In the genomic region with DNA sequence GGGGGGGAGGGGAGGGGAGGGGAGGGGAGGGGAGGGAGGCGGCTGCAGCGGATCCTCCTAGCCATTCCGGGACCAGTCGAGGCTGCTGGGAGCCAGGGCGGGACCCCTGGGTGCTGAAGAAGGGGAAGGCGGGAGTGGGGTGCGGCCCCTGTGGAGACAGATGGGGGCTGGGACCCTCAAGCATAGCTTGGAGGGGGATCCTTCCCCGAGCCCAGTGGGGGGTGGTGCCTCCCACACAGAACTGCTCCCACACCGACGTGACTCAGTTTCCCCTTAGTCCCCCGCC, we compare ENCODE assay signal across 8 cellular contexts. TPM values are rescaled to one million over a fixed set of nuclear protein-coding genes. Genes with fewer than 3 reads are reported as not detected.
DNase-seq lines count a peak whose midpoint lies in the region; ATAC-seq and TF ChIP-seq lines count a peak whose summit lies in the region.

No MANE protein-coding gene starts in this region.

- no peak for TF ChIP-seq POLR2A in heart left ventricle (IDR thresholded peaks at IDR 0.05)
- no peak for TF ChIP-seq POLR2A in vagina (IDR thresholded peaks at IDR 0.05)

- H3K36me3 ChIP-seq in heart left ventricle, result peaks cover 0 to 27% (median 12%) of the 10 kb centered on the region in 9 donors
- no peaks in the 10 kb centered on the region for H3K36me3 ChIP-seq in mucosa of descending colon (ENCODE audit: low read depth)
- peaks cover 0 to 1% of the 10 kb centered on the region in 2 donors for H3K36me3 ChIP-seq in vagina

- DNase-seq in heart left ventricle, result no peak
- no peak for DNase-seq in left ventricle myocardium superior
- DNase-seq in MCF 10A (ENCODE audit: unreplicated experiment), result no peak
- DNase-seq in mucosa of descending colon, result no peak
- no peak for DNase-seq in vagina (ENCODE audit: extremely low spot score in 2 of 2)
- no peak for DNase-seq in NCI-H1417 (lab: John Stamatoyannopoulos, UW)
- no peak for DNase-seq in NCI-H2227 (lab: John Stamatoyannopoulos, UW; ENCODE audit: unreplicated experiment)

- no peaks in the 10 kb centered on the region for H3K27me3 ChIP-seq in heart left ventricle
- H3K27me3 ChIP-seq in vagina, result no peaks in the 10 kb centered on the region

- H3K4me3 ChIP-seq in heart left ventricle (peak overlapping the region; percentile 68 to 96 (median 78)), mucosa of descending colon (peak overlapping the region; percentile 26), vagina (peak overlapping the region; percentile 73 to 91)

- 0 to 1% (median 0%) methylated on average over 5 to 11 of the region's 11 CpGs for WGBS in heart left ventricle, 4 donors

- H3K4me1 ChIP-seq in heart left ventricle (peaks cover 8 to 74% (median 59%) of the 10 kb centered on the region in 12 donors), mucosa of descending colon (ENCODE audit: low read depth) (peaks cover 29% of the 10 kb centered on the region), vagina (peaks cover 53% of the 10 kb centered on the region)

- no TSS peak for BruUV-seq in MCF 10A (replicated peaks; lab: Mats Ljungman, UMichigan)

- peak overlapping the region; percentile 73 to 98 (median 95) for H3K27ac ChIP-seq in heart left ventricle
- H3K27ac ChIP-seq in vagina, result peak overlapping the region; percentile 85

- intact Hi-C loops in heart left ventricle (cut with DNase I), result loop anchor here in 7 of 10 donors (1.0 to 5.0 kb wide), 7 partner anchors 18 to 105 kb away; partner anchors contain the start of gene GRK6 (in 1 of the 7)
- intact Hi-C loops in left ventricle myocardium superior (cut with micrococcal nuclease), result no loop called here
- intact Hi-C loops in MCF 10A (cut with micrococcal nuclease), result loop anchor here (1.0 to 2.0 kb wide), 4 partner anchors 18 to 107 kb away; no protein-coding TSS in a partner anchor
- intact Hi-C loops in mucosa of descending colon (cut with DNase I, micrococcal nuclease), result no loop called here
- intact Hi-C loops in vagina (cut with DNase I), result loop anchor here (2.0 to 5.0 kb wide), 3 partner anchors 22 to 184 kb away; no protein-coding TSS in a partner anchor

- H3K4me3 Mint-ChIP-seq in MCF 10A (ENCODE audit: unreplicated experiment), result peak overlapping the region; percentile 74

- no peaks in the 10 kb centered on the region for H3K9me3 Mint-ChIP-seq in MCF 10A (ENCODE audit: unreplicated experiment)

- CTCF ChIA-PET in MCF 10A (lab: Yijun Ruan, JAX), result interaction anchor here (0.6 to 8.6 kb wide), 13 partner anchors 10 to 385 kb away, joined by 3 to 83 read pairs (median 4); partner anchors contain the start of gene DDX41

- ATAC-seq in heart left ventricle (no peak), left ventricle myocardium superior (no peak), mucosa of descending colon (no peak), HG02571 (IDR thresholded peaks at IDR 0.05; ENCODE audit: unreplicated experiment) (no peak)

- peak overlapping the region; percentile 55 for H3K27ac Mint-ChIP-seq in MCF 10A (ENCODE audit: low read depth, unreplicated experiment)

- no peaks in the 10 kb centered on the region for H3K27me3 Mint-ChIP-seq in MCF 10A (ENCODE audit: insufficient read depth, unreplicated experiment)

- H3K9me3 ChIP-seq in heart left ventricle (no peaks in the 10 kb centered on the region), mucosa of descending colon (no peaks in the 10 kb centered on the region), vagina (no peaks in the 10 kb centered on the region)

- POLR2A ChIA-PET in MCF 10A (lab: Yijun Ruan, JAX), result interaction anchor here (0.7 to 3.8 kb wide), 22 partner anchors 11 to 195 kb away, joined by 3 to 24 read pairs (median 5); partner anchors contain the start of genes B4GALT7, DDX41, GRK6 and RAB24

- H3K4me1 Mint-ChIP-seq in MCF 10A (ENCODE audit: insufficient read depth, unreplicated experiment), result peaks cover 53% of the 10 kb centered on the region

- TF ChIP-seq CTCF in heart left ventricle (IDR thresholded peaks at IDR 0.05) (no peak), MCF 10A (IDR thresholded peaks at IDR 0.05; ENCODE audit: unreplicated experiment) (no peak), mucosa of descending colon (IDR thresholded peaks at IDR 0.05) (no peak), vagina (IDR thresholded peaks at IDR 0.05) (no peak)

- H3K36me3 Mint-ChIP-seq in MCF 10A (ENCODE audit: insufficient read depth, unreplicated experiment), result peaks cover 4% of the 10 kb centered on the region

RNA-seq across cellular contexts. Expression of gene PDLIM7, which starts 0.5 kb away (rescaled TPM):
- total RNA-seq in heart left ventricle (100 to 1,000 TPM in 1 of 9 donors, 10 to 100 TPM in 8; 36.3 to 124 (median 49.4) TPM), left ventricle myocardium superior (35.1 TPM), MCF 10A (2022) (164 and 257 TPM in 2 replicates), mucosa of descending colon (100 to 1,000 TPM in 1 of 3 donors, 10 to 100 TPM in 2; 12.9 to 333 (median 54.0) TPM), vagina (118 TPM)
- polyA plus RNA-seq in heart left ventricle, result 10 to 100 TPM; 89.9 to 95.1 TPM

RNA-seq across cellular contexts. Expression of gene DOK3, which starts 12.7 kb away (rescaled TPM):
- total RNA-seq in heart left ventricle (10 to 100 TPM in 1 of 9 donors, 1 to 10 TPM in 7, under 1 TPM in 1; 0.77 to 23.8 (median 2.7) TPM), left ventricle myocardium superior (3.4 TPM), MCF 10A (2022) (5.4 and 6.0 TPM in 2 replicates), mucosa of descending colon (10 to 100 TPM in 1 of 3 donors, 1 to 10 TPM in 2; 3.7 to 10.3 (median 8.4) TPM), vagina (12.0 TPM)
- 1 to 10 TPM; 1.1 to 3.0 TPM for polyA plus RNA-seq in heart left ventricle

RNA-seq across cellular contexts. Expression of gene DDX41, which starts 19.8 kb away (rescaled TPM):
- total RNA-seq in heart left ventricle, result 10 to 100 TPM; 24.4 to 53.8 (median 37.7) TPM
- 10 to 100 TPM; 33.0 to 65.4 TPM for polyA plus RNA-seq in heart left ventricle
- 29.8 TPM for total RNA-seq in left ventricle myocardium superior
- total RNA-seq in MCF 10A (2022), result 125 and 135 TPM in 2 replicates
- total RNA-seq in mucosa of descending colon, result 10 to 100 TPM; 65.3 to 79.2 (median 79.0) TPM
- total RNA-seq in vagina, result 125 TPM

RNA-seq across cellular contexts. Expression of gene DBN1, which starts 23.5 kb away (rescaled TPM):
- total RNA-seq in heart left ventricle (10 to 100 TPM; 12.3 to 60.7 (median 23.3) TPM), left ventricle myocardium superior (22.4 TPM), MCF 10A (2022) (149 and 165 TPM in 2 replicates), mucosa of descending colon (10 to 100 TPM; 12.1 to 61.8 (median 17.2) TPM), vagina (69.0 TPM)
- 10 to 100 TPM; 13.2 to 28.1 TPM for polyA plus RNA-seq in heart left ventricle

RNA-seq across cellular contexts. Expression of gene PRR7, which starts 50.3 kb away (rescaled TPM):
- total RNA-seq in heart left ventricle (1 to 10 TPM in 8 of 9 donors, under 1 TPM in 1; 0.82 to 5.0 (median 1.8) TPM), left ventricle myocardium superior (0.40 TPM), MCF 10A (2022) (15.0 and 23.2 TPM in 2 replicates), mucosa of descending colon (1 to 10 TPM; 1.1 to 1.2 (median 1.2) TPM), vagina (1.2 TPM)
- 1 to 10 TPM; 1.4 to 1.5 TPM for polyA plus RNA-seq in heart left ventricle

Comparison
In these comparisons a context has a peak if more than half of its experiments do, and no peak if none do; other contexts are left out.
1. intact Hi-C loops: an anchor here in heart left ventricle (1.0 to 5.0 kb wide), MCF 10A (1.0 to 2.0 kb wide) and vagina (2.0 to 5.0 kb wide); none called in left ventricle myocardium superior and mucosa of descending colon.
2. H3K4me3 ChIP-seq: peak in every context shown above with its lines; median percentile 82 in vagina; 78 in heart left ventricle; 26 in mucosa of descending colon.